Comparison of ENCODE assay signal across 8 cellular contexts in genomic region chr16:53220585-53220984, GRCh38.
DNase-seq lines count a peak whose midpoint lies in the region; ATAC-seq and TF ChIP-seq lines count a peak whose summit lies in the region.

No MANE protein-coding gene starts in this region.

- no peak for ATAC-seq in GM18519 (IDR thresholded peaks at IDR 0.05; ENCODE audit: low FRiP score, unreplicated experiment)

- no peak for TF ChIP-seq EP300 in ovary (IDR thresholded peaks at IDR 0.05)

- WGBS in ovary, 3 donors = 94 to 96% (median 95%) methylated on average over 2 of the region's 2 CpGs

- TF ChIP-seq POLR2A in ovary (IDR thresholded peaks at IDR 0.05) = no peak

- peaks cover 27 to 29% of the 10 kb centered on the region in 2 experiments for H3K4me1 ChIP-seq in neutrophil (ENCODE audit: control insufficient read depth in 1 of 2, insufficient read depth in 1 of 2, low read depth in 1 of 2, low read length in 1 of 2)
- no peaks in the 10 kb centered on the region for H3K4me1 ChIP-seq in ovary (ENCODE audit: insufficient read depth)

- TF ChIP-seq CTCF in neutrophil (IDR thresholded peaks at IDR 0.05) (no peak), GM20000 (IDR thresholded peaks at IDR 0.05; ENCODE audit: extremely low read depth, missing control alignments) (no peak), ovary (IDR thresholded peaks at IDR 0.05) (no peak)

- H3K36me3 ChIP-seq in neutrophil (peaks cover 8% of the 10 kb centered on the region), ovary (no peaks in the 10 kb centered on the region)

- H3K4me3 ChIP-seq in neutrophil (ENCODE audit: low read depth in 1 of 2, low read length in 1 of 2) (no peak overlapping the region), ovary (no peak overlapping the region)

- H3K9me3 ChIP-seq in neutrophil (no peaks in the 10 kb centered on the region), ovary (no peaks in the 10 kb centered on the region)

- intact Hi-C loops in ovary (cut with DNase I) = no loop called here

- DNase-seq in EL (peak; percentile 47), Kasumi-1 (lab: John Stamatoyannopoulos, UW) (peak; percentile 24 to 25), epithelial cell of prostate (ENCODE audit: low read depth, low spot score) (no peak), NCI-H2081 (lab: John Stamatoyannopoulos, UW) (no peak), GM20000 (ENCODE audit: low spot score) (no peak), ovary (no peak)

- H3K27ac ChIP-seq in epithelial cell of prostate = peak overlapping the region; percentile 62
- peak overlapping the region; percentile 70 for H3K27ac ChIP-seq in neutrophil
- H3K27ac ChIP-seq in ovary = no peak overlapping the region

- H3K27me3 ChIP-seq in neutrophil (no peaks in the 10 kb centered on the region), ovary (no peaks in the 10 kb centered on the region)

Comparison
In these comparisons a context has a peak if more than half of its experiments do, and no peak if none do; other contexts are left out.
1. DNase-seq: peak in EL (single experiment) and Kasumi-1 (2 of 2); none in epithelial cell of prostate (single experiment), NCI-H2081 (0 of 2), GM20000 (single experiment) and ovary (0 of 5).
2. H3K27ac ChIP-seq: peak in epithelial cell of prostate (single experiment) and neutrophil (single experiment); none in ovary (0 of 2).